ENCODE assay signal across 26 cellular contexts in the genomic region with DNA sequence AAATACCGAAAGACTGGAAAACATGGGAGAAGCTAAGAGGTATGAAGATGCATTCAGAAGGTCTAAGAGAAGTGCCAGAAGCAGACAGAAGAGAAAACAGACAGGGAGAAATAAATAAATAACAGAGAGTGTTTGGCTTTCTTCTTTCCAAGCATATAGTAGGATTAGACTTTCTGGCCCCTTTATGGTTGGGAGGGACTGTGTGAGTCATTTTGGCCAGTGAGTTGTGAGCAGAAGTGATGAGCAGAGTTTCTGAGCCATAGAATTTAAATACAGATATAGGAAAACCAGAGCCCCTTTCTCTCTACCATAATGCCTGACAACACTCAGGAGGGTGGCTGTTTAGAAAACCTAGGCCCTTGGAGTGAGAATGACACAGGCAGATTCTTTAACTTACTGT.
"Had no signal": no experiment of that assay in that cellular context is flagged by ENCODE, and none has a peak within 500 bp of the region (broad histone marks: within the 10 kb centered on the region; RNA-seq: fewer than 3 reads in every experiment).

No MANE protein-coding gene starts in this region.

- H3K4me1 Mint-ChIP-seq: activated CD4-positive, alpha-beta T cell treated with anti-CD3 and anti-CD28 coated beads, Interleukin-2, amount 10 ng/mL, durations not matched to agents 24 days and 14 days; activated CD8-positive, alpha-beta memory T cell treated with anti-CD3 and anti-CD28 coated beads, Interleukin-2, amount 10 ng/mL, durations not matched to agents 7 days and 5 days; activated naive CD4-positive, alpha-beta T cell treated with anti-CD3 and anti-CD28 coated beads, Interleukin-2, amount 50 U/mL, for 24 hours had no signal

- H3K27ac ChIP-seq: body of pancreas, Peyer's patch had no signal

- DNase-seq: activated CD4-positive, alpha-beta T cell treated with anti-CD3 and anti-CD28 coated beads for 1 hour; activated CD4-positive, alpha-beta T cell treated with anti-CD3 and anti-CD28 coated beads, Interleukin-2, amount 10 ng/mL, durations not matched to agents 24 days and 14 days; activated CD4-positive, alpha-beta T cell treated with anti-CD3 and anti-CD28 coated beads, Interleukin-2, amount 50 U/mL, for 48 hours; activated CD8-positive, alpha-beta memory T cell treated with anti-CD3 and anti-CD28 coated beads, Interleukin-2, amount 10 ng/mL, durations not matched to agents 7 days and 5 days; activated effector memory CD4-positive, alpha-beta T cell treated with Interleukin-2 at 50 U/mL for 16 hours; activated naive CD4-positive, alpha-beta T cell; activated T-cell treated with anti-CD3 and anti-CD28 coated beads, Interleukin-2, amount 50 U/mL, for 24 hours; aorta; body of pancreas; central memory CD4-positive, alpha-beta T cell; Karpas-422; NCI-H1092; NCI-H1417; NCI-H1930; NCI-H2107; NCI-H2171 treated with DMSO at 0.1 percent for 48 hours; NCI-H226; NCI-H510A; NCI-H526 treated with DMSO at 0.1 percent for 48 hours; NCI-H82; Peyer's patch; SHP77 had no signal

- H3K9me3 Mint-ChIP-seq: activated CD4-positive, alpha-beta T cell treated with anti-CD3 and anti-CD28 coated beads, Interleukin-2, amount 10 ng/mL, durations not matched to agents 24 days and 14 days; activated naive CD4-positive, alpha-beta T cell treated with anti-CD3 and anti-CD28 coated beads, Interleukin-2, amount 50 U/mL, for 24 hours; WTC11 had no signal

- H3K27ac Mint-ChIP-seq: activated CD4-positive, alpha-beta T cell treated with anti-CD3 and anti-CD28 coated beads, Interleukin-2, amount 10 ng/mL, durations not matched to agents 24 days and 14 days; activated CD8-positive, alpha-beta memory T cell treated with anti-CD3 and anti-CD28 coated beads, Interleukin-2, amount 10 ng/mL, durations not matched to agents 7 days and 5 days; activated naive CD4-positive, alpha-beta T cell treated with anti-CD3 and anti-CD28 coated beads, Interleukin-2, amount 50 U/mL, for 24 hours; activated T-cell treated with anti-CD3 and anti-CD28 coated beads, Interleukin-2, amount 50 U/mL, for 24 hours; activated T-helper 1 cell treated with anti-CD3 and anti-CD28 coated beads, Interleukin-12 subunit alpha, Interleukin-12 subunit beta, Interleukin-2, Interleukin-4 antibody, amounts not matched to agents 30 ng/mL and 10 ng/mL and 1 ng/mL, durations not matched to agents 14 hours and 24 hours and 36 hours; T-helper 1 cell treated with Interleukin-12 subunit alpha and Interleukin-12 subunit beta and Interleukin-4 antibody, amounts not matched to agents 30 μg/mL and 1 μg/mL, for 36 hours; WTC11 had no signal

- H3K36me3 Mint-ChIP-seq: activated CD8-positive, alpha-beta memory T cell treated with anti-CD3 and anti-CD28 coated beads, Interleukin-2, amount 10 ng/mL, durations not matched to agents 7 days and 5 days; activated naive CD4-positive, alpha-beta T cell treated with anti-CD3 and anti-CD28 coated beads, Interleukin-2, amount 50 U/mL, for 24 hours; WTC11 had no signal

- H3K4me3 Mint-ChIP-seq: activated CD4-positive, alpha-beta T cell treated with anti-CD3 and anti-CD28 coated beads, Interleukin-2, amount 10 ng/mL, durations not matched to agents 24 days and 14 days; activated CD8-positive, alpha-beta memory T cell treated with anti-CD3 and anti-CD28 coated beads, Interleukin-2, amount 10 ng/mL, durations not matched to agents 7 days and 5 days; activated naive CD4-positive, alpha-beta T cell treated with anti-CD3 and anti-CD28 coated beads, Interleukin-2, amount 50 U/mL, for 24 hours; activated T-cell treated with anti-CD3 and anti-CD28 coated beads, Interleukin-2, amount 50 U/mL, for 24 hours; activated T-helper 1 cell treated with anti-CD3 and anti-CD28 coated beads, Interleukin-12 subunit alpha, Interleukin-12 subunit beta, Interleukin-2, Interleukin-4 antibody, amounts not matched to agents 30 ng/mL and 10 ng/mL and 1 ng/mL, durations not matched to agents 14 hours and 24 hours and 36 hours; T-helper 1 cell treated with Interleukin-12 subunit alpha and Interleukin-12 subunit beta and Interleukin-4 antibody, amounts not matched to agents 30 μg/mL and 1 μg/mL, for 36 hours; WTC11 had no signal

- H3K27me3 ChIP-seq: body of pancreas, Peyer's patch had no signal

- H3K27me3 Mint-ChIP-seq: activated CD4-positive, alpha-beta T cell treated with anti-CD3 and anti-CD28 coated beads, Interleukin-2, amount 10 ng/mL, durations not matched to agents 24 days and 14 days; activated CD8-positive, alpha-beta memory T cell treated with anti-CD3 and anti-CD28 coated beads, Interleukin-2, amount 10 ng/mL, durations not matched to agents 7 days and 5 days; activated naive CD4-positive, alpha-beta T cell treated with anti-CD3 and anti-CD28 coated beads, Interleukin-2, amount 50 U/mL, for 24 hours; activated T-cell treated with anti-CD3 and anti-CD28 coated beads, Interleukin-2, amount 50 U/mL, for 24 hours had no signal

- ATAC-seq: activated CD8-positive, alpha-beta memory T cell treated with anti-CD3 and anti-CD28 coated beads, Interleukin-2, amount 10 ng/mL, durations not matched to agents 7 days and 5 days; body of pancreas; WTC11 had no signal

- H3K36me3 ChIP-seq: Peyer's patch had no signal

- H3K9me3 ChIP-seq: body of pancreas, Peyer's patch had no signal

- H3K4me1 ChIP-seq: body of pancreas, Peyer's patch had no signal

- H3K4me3 ChIP-seq: body of pancreas, Peyer's patch had no signal
